ENCODE assay signal across 17 cellular contexts in the genomic region with DNA sequence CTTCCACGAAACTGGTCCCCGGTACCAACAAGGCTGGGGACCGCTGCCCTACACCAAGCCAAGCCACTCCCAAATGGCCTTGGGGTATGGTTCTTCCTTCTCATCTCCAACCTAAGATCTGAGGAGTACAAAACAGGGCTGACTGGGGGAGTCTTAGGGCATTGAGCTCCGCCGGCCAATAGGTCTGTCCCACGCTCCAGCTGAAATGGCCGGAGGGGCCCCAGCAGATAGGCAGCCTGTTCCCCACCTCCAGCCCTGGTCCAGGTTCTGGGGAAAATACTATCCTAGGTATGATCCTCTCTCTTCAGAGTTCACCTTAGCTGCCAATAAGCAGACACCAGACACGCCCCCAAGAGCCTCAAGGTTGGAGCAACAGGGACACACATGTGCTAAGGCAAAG.
"Had no signal": no experiment of that assay in that cellular context is flagged by ENCODE, and none has a peak within 500 bp of the region (broad histone marks: within the 10 kb centered on the region; RNA-seq: fewer than 3 reads in every experiment).

No MANE protein-coding gene starts in this region.

- H3K9me3 ChIP-seq: vagina had no signal

- H3K27ac ChIP-seq: vagina had no signal

- ATAC-seq: effector memory CD8-positive, alpha-beta T cell; naive thymus-derived CD4-positive, alpha-beta T cell; sciatic nerve; T-helper 17 cell; WTC11 had no signal

- H3K4me1 ChIP-seq: vagina had no signal

- DNase-seq: activated CD4-positive, alpha-beta T cell treated with anti-CD3 and anti-CD28 coated beads, Interleukin-2, amount 10 ng/mL, durations not matched to agents 7 days and 5 days; activated gamma-delta T cell; activated naive CD8-positive, alpha-beta T cell treated with anti-CD3 and anti-CD28 coated beads, Interleukin-2, amount 10 ng/mL, durations not matched to agents 7 days and 5 days; activated T-cell treated with anti-CD3 and anti-CD28 coated beads, Interleukin-2, amount 50 U/mL, for 1 hour; central memory CD4-positive, alpha-beta T cell; effector memory CD8-positive, alpha-beta T cell; erythroblast; hippocampal formation; midbrain; naive thymus-derived CD4-positive, alpha-beta T cell; stimulated activated CD4-positive, alpha-beta T cell treated with anti-CD3 and anti-CD28 coated beads, Interleukin-12 subunit alpha, Interleukin-12 subunit beta, amount 100 ng/mL, for 4 hours; stimulated activated naive CD4-positive, alpha-beta T cell treated with Interleukin-2 at 50 U/mL for 16 hours; T-helper 17 cell had no signal

- H3K27me3 ChIP-seq: vagina had no signal

- H3K4me3 ChIP-seq: lung, vagina had no signal
